6 cellular contexts compared by ENCODE assay signal in the genomic region with DNA sequence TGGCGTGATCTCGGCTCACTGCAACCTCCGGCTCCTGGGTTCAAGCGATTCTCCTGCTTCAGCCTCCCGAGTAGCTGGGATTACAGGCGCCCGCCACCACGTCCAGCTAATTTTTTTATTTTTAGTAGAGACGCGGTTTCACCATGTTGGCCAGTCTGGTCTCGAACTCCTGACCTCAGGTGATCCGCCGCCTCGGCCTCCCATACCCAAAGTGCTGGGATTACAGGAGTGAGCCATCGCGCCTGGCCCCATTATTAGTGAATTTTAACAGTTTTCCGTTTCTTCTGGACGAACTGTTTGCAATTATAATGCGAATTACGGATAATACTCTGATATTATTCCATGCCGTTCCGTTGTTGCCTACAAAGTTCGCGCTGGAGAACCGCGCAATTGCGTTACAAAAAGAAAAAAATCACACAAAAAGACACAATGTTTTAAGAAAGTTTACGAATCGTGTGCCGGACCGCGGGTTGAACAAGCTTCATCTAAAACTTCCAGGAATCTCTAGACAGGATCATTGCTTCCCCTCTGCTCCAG. TPM values are rescaled to one million over a fixed set of nuclear protein-coding genes. Genes with fewer than 3 reads are reported as not detected.
DNase-seq lines count a peak whose midpoint lies in the region; TF ChIP-seq lines count a peak whose summit lies in the region.
"Not testable (repeated sequence)": the region's sequence is repeated elsewhere in the genome, so short reads cannot be mapped to it uniquely, and the experiment has no call there.

No MANE protein-coding gene starts in this region.

- peaks cover 31% of the 10 kb centered on the region for H3K36me3 ChIP-seq in BLaER1
- not testable (repeated sequence) for H3K36me3 ChIP-seq in mesendoderm (ENCODE audit: control insufficient read depth, insufficient read depth, low read length)

- H3K56ac ChIP-seq in mesendoderm (ENCODE audit: low read length): peak overlapping the region; percentile 94

- not testable (repeated sequence) for H3K9me3 ChIP-seq in BLaER1

- H3K9me3 Mint-ChIP-seq in activated naive CD4-positive, alpha-beta T cell treated with anti-CD3 and anti-CD28 coated beads, Interleukin-2, amount 10 ng/mL, durations not matched to agents 7 days and 5 days: not testable (repeated sequence)

- H3K27me3 ChIP-seq in BLaER1; mesendoderm (ENCODE audit: insufficient read depth, low read length, poor library complexity): not testable (repeated sequence)

- CTCF ChIA-PET in activated naive CD4-positive, alpha-beta T cell treated with anti-CD3 and anti-CD28 coated beads, Interleukin-2, amount 10 ng/mL, durations not matched to agents 7 days and 5 days (lab: Charles Lee): interaction anchor here (0.9 to 1.5 kb wide), 3 partner anchors 30 to 138 kb away, joined by 3 to 5 read pairs (median 4); no protein-coding TSS in a partner anchor

- not testable (repeated sequence) for H3K23ac ChIP-seq in mesendoderm (ENCODE audit: low read length)

- H4K5ac ChIP-seq in mesendoderm (ENCODE audit: low read length): not testable (repeated sequence)

- not testable (repeated sequence) for H4K8ac ChIP-seq in mesendoderm (ENCODE audit: low read depth, low read length)

- not testable (repeated sequence) for H2BK120ac ChIP-seq in mesendoderm (ENCODE audit: low read depth, low read length)

- peaks cover 22% of the 10 kb centered on the region for H3K36me3 Mint-ChIP-seq in activated naive CD4-positive, alpha-beta T cell treated with anti-CD3 and anti-CD28 coated beads, Interleukin-2, amount 10 ng/mL, durations not matched to agents 7 days and 5 days

- peak overlapping the region; percentile 98 for H3K27ac Mint-ChIP-seq in activated naive CD4-positive, alpha-beta T cell treated with anti-CD3 and anti-CD28 coated beads, Interleukin-2, amount 10 ng/mL, durations not matched to agents 7 days and 5 days

- H3K27ac ChIP-seq in BLaER1 (peak overlapping the region; percentile 100), epithelial cell of prostate (peak overlapping the region; percentile 68), mesendoderm (ENCODE audit: low read depth, low read length) (peak overlapping the region; percentile 55), skin epidermis (peak overlapping the region in 20 of 21 experiments; percentile 8 to 100 (median 95))

- peak overlapping the region; percentile 100 for H3K9ac ChIP-seq in BLaER1
- H3K9ac ChIP-seq in mesendoderm (ENCODE audit: low read length): peak overlapping the region; percentile 93

- H3K18ac ChIP-seq in mesendoderm (ENCODE audit: low read length): peak overlapping the region; percentile 52

- H3K4me3 Mint-ChIP-seq in activated naive CD4-positive, alpha-beta T cell treated with anti-CD3 and anti-CD28 coated beads, Interleukin-2, amount 10 ng/mL, durations not matched to agents 7 days and 5 days: peak overlapping the region; percentile 98

- H4K20me1 ChIP-seq in BLaER1: peaks cover 44% of the 10 kb centered on the region

- peaks cover 37% of the 10 kb centered on the region for H3K4me1 ChIP-seq in BLaER1
- not testable (repeated sequence) for H3K4me1 ChIP-seq in mesendoderm (ENCODE audit: control insufficient read depth, low read depth, low read length)

- H2AK5ac ChIP-seq in mesendoderm (ENCODE audit: low read length): not testable (repeated sequence)

- no CpG with 5 or more reads among the region's 32 CpGs for WGBS in mesendoderm (ENCODE audit: extremely low coverage, insufficient coverage, low lambda C conversion rate)

- H2BK15ac ChIP-seq in mesendoderm (replicated peaks; ENCODE audit: low read depth): not testable (repeated sequence)

- H3K4me2 ChIP-seq in BLaER1 (peak overlapping the region; percentile 82), mesendoderm (ENCODE audit: low read length) (peak overlapping the region; percentile 37)

- H2BK5ac ChIP-seq in mesendoderm (ENCODE audit: low read length): not testable (repeated sequence)

- H3K4me1 Mint-ChIP-seq in activated naive CD4-positive, alpha-beta T cell treated with anti-CD3 and anti-CD28 coated beads, Interleukin-2, amount 10 ng/mL, durations not matched to agents 7 days and 5 days: peaks cover 43% of the 10 kb centered on the region

- H3K4ac ChIP-seq in mesendoderm (ENCODE audit: low read depth, low read length): not testable (repeated sequence)

- peaks cover 42% of the 10 kb centered on the region for H3K79me2 ChIP-seq in mesendoderm (ENCODE audit: control insufficient read depth, insufficient read depth, low read length)

- H3K27me3 Mint-ChIP-seq in activated naive CD4-positive, alpha-beta T cell treated with anti-CD3 and anti-CD28 coated beads, Interleukin-2, amount 10 ng/mL, durations not matched to agents 7 days and 5 days: not testable (repeated sequence)

- peak overlapping the region; percentile 96 for H3K4me3 ChIP-seq in BLaER1
- peak overlapping the region; percentile 64 for H3K4me3 ChIP-seq in NB4 (ENCODE audit: low read depth, low read length)
- H3K4me3 ChIP-seq in mesendoderm (ENCODE audit: low read length): peak overlapping the region; percentile 69
- H3K4me3 ChIP-seq in skin epidermis: peak overlapping the region; percentile 65 to 98 (median 94)

- not testable (repeated sequence) for TF ChIP-seq POLR2A in NB4 (IDR thresholded peaks at IDR 0.05; ENCODE audit: extremely low read depth, insufficient read length)

- DNase-seq in NB4 (ENCODE audit: low read depth); activated naive CD4-positive, alpha-beta T cell treated with anti-CD3 and anti-CD28 coated beads, Interleukin-2, amount 10 ng/mL, durations not matched to agents 7 days and 5 days; epithelial cell of prostate (ENCODE audit: low read depth, low spot score); mesendoderm: not testable (repeated sequence)

- TF ChIP-seq CTCF in NB4 (IDR thresholded peaks at IDR 0.05; ENCODE audit: low read depth, low read length): not testable (repeated sequence)

- H3K79me1 ChIP-seq in mesendoderm (ENCODE audit: low read length): not testable (repeated sequence)

RNA-seq across cellular contexts. Expression of gene HNRNPM, which starts 0.6 kb away (rescaled TPM):
- polyA plus RNA-seq in mesendoderm (2013, experiment 1 of 2): 329 TPM
- 325 TPM for polyA plus RNA-seq in mesendoderm (2013, experiment 2 of 2)

RNA-seq across cellular contexts. Expression of gene MARCHF2, which starts 31.1 kb away (rescaled TPM):
- 9.8 TPM for polyA plus RNA-seq in mesendoderm (2013, experiment 1 of 2)
- 10.2 TPM for polyA plus RNA-seq in mesendoderm (2013, experiment 2 of 2)

RNA-seq across cellular contexts. Expression of gene RAB11B, which starts 54.0 kb away (rescaled TPM):
- polyA plus RNA-seq in mesendoderm (2013, experiment 1 of 2): 95.2 TPM
- 94.3 TPM for polyA plus RNA-seq in mesendoderm (2013, experiment 2 of 2)

RNA-seq across cellular contexts. Expression of gene PRAM1, which starts 58.2 kb away (rescaled TPM):
- polyA plus RNA-seq in mesendoderm (2013, experiment 1 of 2): 0.06 TPM
- polyA plus RNA-seq in mesendoderm (2013, experiment 2 of 2): 0.08 TPM
